Comparison of ENCODE assay signal across 8 cellular contexts in genomic region chr2:201260302-201260800, GRCh38. TPM values are rescaled to one million over a fixed set of nuclear protein-coding genes. Genes with fewer than 3 reads are reported as not detected.
DNase-seq lines count a peak whose midpoint lies in the region; ATAC-seq and TF ChIP-seq lines count a peak whose summit lies in the region.

Gene CASP8, plus strand, starts transcription at chr2:201260536. Its CDS starts 5,951 bp downstream, at chr2:201266487.

- H3K9me3 ChIP-seq in Panc1 (ENCODE audit: control insufficient read depth, insufficient read depth, low read depth, low read length) (no peaks in the 10 kb centered on the region), skeletal muscle tissue (ENCODE audit: control insufficient read depth in 3 of 3, low read length in 3 of 3) (no peaks in the 10 kb centered on the region)

- CTCF ChIA-PET in Panc1 (lab: Charles Lee): no interaction called here

- peak within 1 kb of the TSS; percentile 99 for H3K27ac Mint-ChIP-seq in activated T-cell treated with anti-CD3 and anti-CD28 coated beads, Interleukin-2, amount 50 U/mL, for 72 hours

- H3K9ac ChIP-seq in skeletal muscle tissue (ENCODE audit: low read depth in 1 of 3, low read length in 3 of 3): peak within 1 kb of the TSS in 1 of 3 donors; percentile 2

- TF ChIP-seq CTCF in Panc1 (IDR thresholded peaks at IDR 0.05) (no peak), GM20000 (IDR thresholded peaks at IDR 0.05; ENCODE audit: extremely low read depth, missing control alignments) (no peak)

- peak within 1 kb of the TSS; percentile 98 to 99 for H3K4me3 Mint-ChIP-seq in activated T-cell treated with anti-CD3 and anti-CD28 coated beads, Interleukin-2, amount 50 U/mL, for 72 hours

- H3K4me1 ChIP-seq in ACC112 (ENCODE audit: control insufficient read depth, insufficient read depth, low read length, unreplicated experiment): peaks cover 52% of the 10 kb centered on the region
- H3K4me1 ChIP-seq in Panc1 (ENCODE audit: control insufficient read depth, insufficient read depth, low read length): peaks cover 67% of the 10 kb centered on the region
- H3K4me1 ChIP-seq in skeletal muscle tissue (ENCODE audit: control insufficient read depth in 3 of 3, insufficient read depth in 3 of 3, low read length in 3 of 3): peaks cover 9% of the 10 kb centered on the region in 3 donors

- H2AFZ ChIP-seq in ACC112 (ENCODE audit: low read length, unreplicated experiment): peak within 1 kb of the TSS; percentile 49

- H3K36me3 ChIP-seq in ACC112 (ENCODE audit: insufficient read depth, low read length): no peaks in the 10 kb centered on the region
- H3K36me3 ChIP-seq in Panc1 (ENCODE audit: control insufficient read depth, insufficient read depth, low read length): no peaks in the 10 kb centered on the region
- no peaks in the 10 kb centered on the region for H3K36me3 ChIP-seq in skeletal muscle tissue (ENCODE audit: control insufficient read depth in 3 of 3, insufficient read depth in 3 of 3, low read length in 3 of 3)

- ATAC-seq in GM21526 (IDR thresholded peaks at IDR 0.05; ENCODE audit: low FRiP score, unreplicated experiment) (peak; percentile 36), Panc1 (peak; percentile 20; the same call in 1 of the 2 replicates), GM19455 (IDR thresholded peaks at IDR 0.05; ENCODE audit: unreplicated experiment) (no peak)
- ATAC-seq in activated T-cell treated with anti-CD3 and anti-CD28 coated beads, Interleukin-2, amount 50 U/mL, for 72 hours (replicated peaks in 1 of 2): peak; percentile 47 to 50

- in situ Hi-C loops in Panc1 (cut with HindIII; ENCODE audit: low pct_unique_long_range_greater_than_20kb, low sequenced_read_pairs): no loop called here

- peaks cover 15 to 23% of the 10 kb centered on the region in 2 donors for H3K36me3 Mint-ChIP-seq in activated T-cell treated with anti-CD3 and anti-CD28 coated beads, Interleukin-2, amount 50 U/mL, for 72 hours (ENCODE audit: insufficient read depth in 2 of 2)

- BruUV-seq in Panc1 (replicated peaks; lab: Mats Ljungman, UMichigan): no TSS peak

- H3K27ac ChIP-seq in ACC112 (ENCODE audit: low read depth, low read length): peak within 1 kb of the TSS; percentile 97
- H3K27ac ChIP-seq in Panc1 (ENCODE audit: low read length): peak within 1 kb of the TSS; percentile 100
- peak within 1 kb of the TSS; percentile 4 for H3K27ac ChIP-seq in skeletal muscle tissue (ENCODE audit: low read depth, low read length)

- H3K4me3 ChIP-seq in ACC112 (ENCODE audit: low read depth, low read length): peak within 1 kb of the TSS; percentile 81
- peak within 1 kb of the TSS; percentile 25 to 56 for H3K4me3 ChIP-seq in Panc1 (ENCODE audit: low read depth in 2 of 2, low read length in 2 of 2)
- peak within 1 kb of the TSS in 1 of 3 donors; percentile 96 for H3K4me3 ChIP-seq in skeletal muscle tissue (ENCODE audit: low read length in 3 of 3)

- no peaks in the 10 kb centered on the region for H3K9me3 Mint-ChIP-seq in activated T-cell treated with anti-CD3 and anti-CD28 coated beads, Interleukin-2, amount 50 U/mL, for 72 hours

- peaks cover 89% of the 10 kb centered on the region for H3K4me1 Mint-ChIP-seq in activated T-cell treated with anti-CD3 and anti-CD28 coated beads, Interleukin-2, amount 50 U/mL, for 72 hours (ENCODE audit: low read depth)

- no peaks in the 10 kb centered on the region for H3K27me3 Mint-ChIP-seq in activated T-cell treated with anti-CD3 and anti-CD28 coated beads, Interleukin-2, amount 50 U/mL, for 72 hours (ENCODE audit: low read depth)

- H3K79me2 ChIP-seq in ACC112 (ENCODE audit: control insufficient read depth, insufficient read depth, low read length, unreplicated experiment): peaks cover 57% of the 10 kb centered on the region

- DNase-seq in Panc1 (ENCODE audit: low read depth, low spot score): no peak
- DNase-seq in activated T-cell treated with anti-CD3 and anti-CD28 coated beads, Interleukin-2, amount 50 U/mL, for 72 hours: peak; percentile 68 to 69
- no peak for DNase-seq in glomerular endothelial cell (ENCODE audit: extremely low read depth, low read depth, low spot score)
- no peak for DNase-seq in GM20000 (ENCODE audit: low spot score)

- no peaks in the 10 kb centered on the region for H3K27me3 ChIP-seq in ACC112 (ENCODE audit: insufficient read depth, low read length)
- H3K27me3 ChIP-seq in Panc1 (ENCODE audit: control insufficient read depth, insufficient read depth, low read length): no peaks in the 10 kb centered on the region
- no peaks in the 10 kb centered on the region for H3K27me3 ChIP-seq in skeletal muscle tissue (ENCODE audit: control insufficient read depth in 3 of 3, insufficient read depth in 3 of 3, low read length in 3 of 3)

- POLR2A ChIA-PET in Panc1 (lab: Charles Lee): interaction anchor here (0.6 to 0.7 kb wide), 2 partner anchors 28 to 39 kb away, joined by 3 to 7 read pairs; no protein-coding TSS in a partner anchor

- intact Hi-C loops in Panc1 (cut with micrococcal nuclease; ENCODE audit: unreplicated experiment): no loop called here

RNA-seq across cellular contexts. Expression of gene CASP8, which starts in this region (rescaled TPM):
- total RNA-seq in Panc1 (2021; ENCODE audit: unreplicated experiment) (34.8 TPM), glomerular endothelial cell (11.6 and 16.9 TPM in 2 replicates), skeletal muscle tissue (8.4 TPM)
- polyA plus RNA-seq in Panc1 (2012; ENCODE audit: insufficient read length): 18.4 TPM
- 10 to 100 TPM; 45.0 to 78.7 TPM for total RNA-seq in activated T-cell treated with anti-CD3 and anti-CD28 coated beads, Interleukin-2, amount 50 U/mL, for 72 hours

Comparison
In these comparisons a context has a peak if more than half of its experiments do, and no peak if none do; other contexts are left out.
1. H3K27ac ChIP-seq: peak in every context shown above with its lines; median percentile 100 in Panc1; 97 in ACC112; 4 in skeletal muscle tissue.
2. DNase-seq: peak in activated T-cell treated with anti-CD3 and anti-CD28 coated beads, Interleukin-2, amount 50 U/mL, for 72 hours (2 of 2); none in Panc1 (single experiment), glomerular endothelial cell (single experiment) and GM20000 (single experiment).